Comparison of ENCODE assay signal across 18 cellular contexts in the genomic region with DNA sequence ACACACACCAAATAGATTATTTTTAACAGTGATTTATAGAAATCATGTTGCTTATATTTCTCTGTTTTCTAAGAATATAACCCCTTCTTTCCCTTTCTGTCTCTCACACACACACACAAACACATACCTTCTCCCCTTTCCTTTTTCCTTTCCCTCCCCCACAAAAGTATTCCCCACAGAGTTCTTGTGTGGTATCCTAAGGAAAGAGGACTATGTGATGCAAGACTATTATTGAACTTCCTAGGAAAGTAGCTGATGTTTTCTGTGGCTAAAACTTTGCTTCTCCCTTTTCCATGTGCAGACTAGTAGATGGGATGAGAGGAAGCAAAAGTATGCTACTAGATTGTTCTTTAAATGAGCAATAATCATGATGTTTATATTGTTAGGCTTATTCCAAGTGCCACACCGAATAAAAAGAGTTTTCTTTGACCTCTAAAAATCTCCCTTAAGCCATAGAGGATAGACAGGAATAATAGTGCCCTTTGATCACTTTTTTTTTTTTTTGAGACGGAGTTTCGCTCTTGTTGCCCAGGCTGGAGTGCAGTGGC. TPM values are rescaled to one million over a fixed set of nuclear protein-coding genes. Genes with fewer than 3 reads are reported as not detected.
A peak's percentile ranks its signal among the peaks of the same experiment; 100 is the strongest.
DNase-seq lines count a peak whose midpoint lies in the region; TF ChIP-seq lines count a peak whose summit lies in the region.
"Had no signal": no experiment of that assay in that cellular context is flagged by ENCODE, and none has a peak within 500 bp of the region (broad histone marks: within the 10 kb centered on the region; RNA-seq: fewer than 3 reads in every experiment).

No MANE protein-coding gene starts in this region.

- in situ Hi-C loops in GM23248 (cut with MboI): no loop called here

- H3K27ac Mint-ChIP-seq in activated CD4-positive, alpha-beta memory T cell treated with anti-CD3 and anti-CD28 coated beads for 36 hours: no peak overlapping the region
- H3K27ac Mint-ChIP-seq: activated naive CD8-positive, alpha-beta T cell treated with anti-CD3 and anti-CD28 coated beads for 36 hours had no signal

- H2AFZ ChIP-seq in GM23248: no peak overlapping the region

- DNase-seq in GM23248: peak; percentile 7
- DNase-seq in ascending aorta (ENCODE audit: low spot score in 2 of 2): no peak
- DNase-seq in fibroblast of pulmonary artery (ENCODE audit: low read depth): peak; percentile 67
- DNase-seq in skeletal muscle cell (ENCODE audit: low read depth): peak; percentile 41
- DNase-seq in stimulated activated CD4-positive, alpha-beta T cell treated with anti-CD3 and anti-CD28 coated beads, Interleukin-15, amount 100 ng/mL, for 24 hours: no peak
- no peak for DNase-seq in activated CD4-positive, alpha-beta memory T cell treated with anti-CD3 and anti-CD28 coated beads for 36 hours
- no peak for DNase-seq in colonic mucosa
- DNase-seq in GOT3 (lab: John Stamatoyannopoulos, UW): no peak
- DNase-seq: activated CD4-positive, alpha-beta T cell treated with anti-CD3 and anti-CD28 coated beads, Interleukin-2, amount 50 U/mL, for 4 hours; activated naive CD8-positive, alpha-beta T cell treated with anti-CD3 and anti-CD28 coated beads for 36 hours; activated T-cell treated with anti-CD3 and anti-CD28 coated beads, Interleukin-2, amount 50 U/mL, for 1 hour; Caco-2; NCI-H1436 treated with DMSO at 0.1 percent for 48 hours; NCI-H2227 treated with DMSO at 0.1 percent for 48 hours; NK-92 treated with Interleukin-12 subunit alpha and Interleukin-12 subunit beta, amount 100 ng/mL, for 24 hours; right cardiac atrium; RPMI8226; stimulated activated CD4-positive, alpha-beta T cell treated with anti-CD3 and anti-CD28 coated beads, Interleukin-2, amount 100 ng/mL, for 24 hours had no signal

- H3K79me2 ChIP-seq in GM23248 (ENCODE audit: insufficient read depth): peaks cover 39% of the 10 kb centered on the region

- CTCF ChIA-PET in activated CD4-positive, alpha-beta memory T cell treated with anti-CD3 and anti-CD28 coated beads for 36 hours (lab: Charles Lee): no interaction called here

- H3K36me3 ChIP-seq in GM23248 (ENCODE audit: low read depth): 0 out of 2 replicates have a peak, but pooled peaks cover 11% of the 10 kb centered on the region
- H3K36me3 ChIP-seq in ascending aorta: no peaks in the 10 kb centered on the region
- no peaks in the 10 kb centered on the region for H3K36me3 ChIP-seq in colonic mucosa

- H3K27me3 ChIP-seq in GM23248 (replicated peaks; ENCODE audit: insufficient read depth) (no peaks in the 10 kb centered on the region), ascending aorta (no peaks in the 10 kb centered on the region), colonic mucosa (no peaks in the 10 kb centered on the region)

- no peak overlapping the region for H3K27ac ChIP-seq in GM23248
- peak overlapping the region; percentile 70 to 73 for H3K27ac ChIP-seq in ascending aorta
- H3K27ac ChIP-seq in colonic mucosa: no peak overlapping the region

- H3K9me3 ChIP-seq in GM23248 (ENCODE audit: low read depth) (no peaks in the 10 kb centered on the region), ascending aorta (no peaks in the 10 kb centered on the region), colonic mucosa (no peaks in the 10 kb centered on the region)
- H3K9me3 ChIP-seq: Caco-2 had no signal

- no peak overlapping the region for H3K4me3 Mint-ChIP-seq in activated CD4-positive, alpha-beta memory T cell treated with anti-CD3 and anti-CD28 coated beads for 36 hours
- H3K4me3 Mint-ChIP-seq: activated naive CD8-positive, alpha-beta T cell treated with anti-CD3 and anti-CD28 coated beads for 36 hours had no signal

- no peaks in the 10 kb centered on the region for H4K20me1 ChIP-seq in GM23248 (ENCODE audit: insufficient read depth)

- no peak overlapping the region for H3K4me2 ChIP-seq in GM23248 (ENCODE audit: unreplicated experiment)

- peaks cover 7% of the 10 kb centered on the region for H3K36me3 Mint-ChIP-seq in activated CD4-positive, alpha-beta memory T cell treated with anti-CD3 and anti-CD28 coated beads for 36 hours

- peaks cover 20% of the 10 kb centered on the region for H3F3A ChIP-seq in GM23248 (ENCODE audit: insufficient read depth)

- 92 to 98% methylated on average over 3 of the region's 3 CpGs for WGBS in GM23248 (ENCODE audit: low coverage in 1 of 2, low lambda C conversion rate in 2 of 2, missing lambda C conversion rate in 2 of 2), 2 experiments

- H3K9ac ChIP-seq in GM23248: no peak overlapping the region
- no peak overlapping the region for H3K9ac ChIP-seq in colonic mucosa (ENCODE audit: low read depth in 2 of 2, low read length in 2 of 2)

- H3K4me1 ChIP-seq in GM23248 (ENCODE audit: insufficient read depth): peaks cover 21% of the 10 kb centered on the region
- peaks cover 3 to 41% of the 10 kb centered on the region in 2 donors for H3K4me1 ChIP-seq in ascending aorta
- no peaks in the 10 kb centered on the region for H3K4me1 ChIP-seq in colonic mucosa

- H3K9me2 ChIP-seq in GM23248 (ENCODE audit: insufficient read depth): no peaks in the 10 kb centered on the region

- no peaks in the 10 kb centered on the region for H3K27me3 Mint-ChIP-seq in activated CD4-positive, alpha-beta memory T cell treated with anti-CD3 and anti-CD28 coated beads for 36 hours
- H3K27me3 Mint-ChIP-seq: activated naive CD8-positive, alpha-beta T cell treated with anti-CD3 and anti-CD28 coated beads for 36 hours had no signal

- intact Hi-C loops in ascending aorta (cut with DNase I): no loop called here
- intact Hi-C loops in activated CD4-positive, alpha-beta memory T cell treated with anti-CD3 and anti-CD28 coated beads for 36 hours (cut with micrococcal nuclease): no loop called here
- intact Hi-C loops in colonic mucosa (cut with DNase I): no loop called here

- H3K4me3 ChIP-seq in GM23248: no peak overlapping the region
- H3K4me3 ChIP-seq in ascending aorta: no peak overlapping the region
- no peak overlapping the region for H3K4me3 ChIP-seq in fibroblast of pulmonary artery (replicated peaks; ENCODE audit: low read depth, low read length)
- no peak overlapping the region for H3K4me3 ChIP-seq in skeletal muscle cell (ENCODE audit: low read depth, low read length)
- no peak overlapping the region for H3K4me3 ChIP-seq in colonic mucosa

- no peaks in the 10 kb centered on the region for H3K9me3 Mint-ChIP-seq in activated CD4-positive, alpha-beta memory T cell treated with anti-CD3 and anti-CD28 coated beads for 36 hours
- H3K9me3 Mint-ChIP-seq: activated naive CD8-positive, alpha-beta T cell treated with anti-CD3 and anti-CD28 coated beads for 36 hours had no signal

- POLR2A ChIA-PET in activated CD4-positive, alpha-beta memory T cell treated with anti-CD3 and anti-CD28 coated beads for 36 hours (lab: Charles Lee): no interaction called here

- TF ChIP-seq CTCF in ascending aorta (IDR thresholded peaks at IDR 0.05): no peak
- no peak for TF ChIP-seq CTCF in fibroblast of pulmonary artery (IDR thresholded peaks at IDR 0.05; ENCODE audit: low read length, missing control alignments)
- TF ChIP-seq CTCF in colonic mucosa (IDR thresholded peaks at IDR 0.05): no peak

- peaks cover 3% of the 10 kb centered on the region for H3K4me1 Mint-ChIP-seq in activated CD4-positive, alpha-beta memory T cell treated with anti-CD3 and anti-CD28 coated beads for 36 hours (ENCODE audit: low read depth)
- H3K4me1 Mint-ChIP-seq: activated naive CD8-positive, alpha-beta T cell treated with anti-CD3 and anti-CD28 coated beads for 36 hours had no signal

RNA-seq across cellular contexts. Expression of gene CPEB2, which starts 38.7 kb away (rescaled TPM):
- total RNA-seq in GM23248 (2014; rRNA removed; shearing (Covaris generic)): 6.6 and 8.1 TPM in 2 replicates
- polyA plus RNA-seq in GM23248 (2016; fragmentation: Nextera tagmentation; extraction: Ambion mirVana): 2.7 and 3.5 TPM in 2 replicates
- total RNA-seq in ascending aorta: 30.4 TPM
- 1 to 10 TPM; 9.5 to 9.8 TPM for total RNA-seq in activated CD4-positive, alpha-beta memory T cell treated with anti-CD3 and anti-CD28 coated beads for 36 hours
- 10 to 100 TPM; 12.0 to 30.8 TPM for total RNA-seq in colonic mucosa

Comparison
In these comparisons a context has a peak if more than half of its experiments do, and no peak if none do; other contexts are left out.
1. DNase-seq: peak in GM23248 (single experiment), fibroblast of pulmonary artery (single experiment) and skeletal muscle cell (single experiment); none in ascending aorta (0 of 2), stimulated activated CD4-positive, alpha-beta T cell treated with anti-CD3 and anti-CD28 coated beads, Interleukin-15, amount 100 ng/mL, for 24 hours (single experiment), activated CD4-positive, alpha-beta memory T cell treated with anti-CD3 and anti-CD28 coated beads for 36 hours (single experiment), colonic mucosa (single experiment) and GOT3 (single experiment).
2. H3K27ac ChIP-seq: peak in ascending aorta (2 of 2); none in GM23248 (single experiment) and colonic mucosa (single experiment).